7 cellular contexts compared by ENCODE assay signal in the genomic region with DNA sequence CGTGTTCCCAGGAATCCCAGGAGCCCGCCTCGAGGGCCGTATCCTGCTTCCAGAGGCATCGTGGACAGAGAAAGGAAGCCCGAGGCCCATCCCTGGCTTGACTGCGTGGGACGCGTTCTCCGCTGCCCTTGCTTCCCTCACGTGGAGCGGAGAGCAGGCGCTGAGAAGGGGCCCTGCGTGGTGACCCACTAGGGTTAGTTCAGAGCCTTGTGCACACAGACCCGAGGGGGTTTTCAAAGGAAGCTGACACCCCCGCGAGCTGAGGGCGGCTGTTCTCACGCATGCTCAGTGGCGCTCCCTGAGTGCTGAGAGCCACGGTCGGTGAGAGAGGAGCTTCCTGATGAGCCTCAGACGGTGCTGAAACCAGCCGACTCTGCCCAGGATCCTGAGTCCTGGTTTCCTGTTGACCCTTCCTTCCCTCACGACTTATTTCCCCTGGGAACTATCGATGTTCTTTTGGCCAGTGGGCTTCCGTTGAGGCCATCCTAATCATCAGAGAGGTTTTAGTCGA. TPM values are rescaled to one million over a fixed set of nuclear protein-coding genes. Genes with fewer than 3 reads are reported as not detected.
DNase-seq lines count a peak whose midpoint lies in the region; ATAC-seq and TF ChIP-seq lines count a peak whose summit lies in the region.

No MANE protein-coding gene starts in this region.

- H3K36me3 ChIP-seq in stomach (no peaks in the 10 kb centered on the region), thyroid gland (no peaks in the 10 kb centered on the region)

- H3K27me3 ChIP-seq in stomach, result no peaks in the 10 kb centered on the region
- no peaks in the 10 kb centered on the region for H3K27me3 ChIP-seq in thyroid gland

- H3K9me3 ChIP-seq in stomach (no peaks in the 10 kb centered on the region), thyroid gland (no peaks in the 10 kb centered on the region)

- TF ChIP-seq EP300 in stomach (IDR thresholded peaks at IDR 0.05), result no peak

- H3K27ac ChIP-seq in stomach (peak overlapping the region in 2 of 5 donors; percentile 28 to 53), thyroid gland (no peak overlapping the region)

- 58 to 81% (median 78%) methylated on average over 27 to 28 of the region's 28 CpGs for WGBS in stomach, 5 donors
- 76 to 84% methylated on average over 27 to 28 of the region's 28 CpGs for WGBS in thyroid gland, 2 donors

- peak overlapping the region in 3 of 4 donors; percentile 11 to 29 (median 15) for H3K4me3 ChIP-seq in stomach
- H3K4me3 ChIP-seq in foreskin fibroblast (ENCODE audit: low read depth in 1 of 2, low read length in 2 of 2), result no peak overlapping the region
- no peak overlapping the region for H3K4me3 ChIP-seq in thyroid gland (replicated peaks in 1 of 3)

- TF ChIP-seq CTCF in stomach (IDR thresholded peaks at IDR 0.05), result no peak
- no peak for TF ChIP-seq CTCF in foreskin fibroblast (IDR thresholded peaks at IDR 0.05; ENCODE audit: low read depth, low read length)
- TF ChIP-seq CTCF in thyroid gland (IDR thresholded peaks at IDR 0.05), result no peak

- DNase-seq in activated CD8-positive, alpha-beta memory T cell treated with anti-CD3 and anti-CD28 coated beads for 4 hours (ENCODE audit: low read depth in 2 of 2), result peak; percentile 66 to 70
- peak; percentile 18 for DNase-seq in medulla oblongata (ENCODE audit: extremely low spot score)
- no peak for DNase-seq in stomach
- no peak for DNase-seq in foreskin fibroblast
- no peak for DNase-seq in thyroid gland

- intact Hi-C loops in stomach (cut with DNase I; ENCODE audit: low total_unique reads) (no loop called here), thyroid gland (cut with DNase I) (no loop called here)

- H3K4me1 ChIP-seq in stomach (peaks cover 0 to 30% (median 0%) of the 10 kb centered on the region in 4 donors), thyroid gland (no peaks in the 10 kb centered on the region)

- TF ChIP-seq POLR2A in stomach (IDR thresholded peaks at IDR 0.05) (no peak), thyroid gland (IDR thresholded peaks at IDR 0.05) (no peak)

- ATAC-seq in GM19372 (IDR thresholded peaks at IDR 0.05; ENCODE audit: low read depth, unreplicated experiment) (peak; percentile 40), HG03196 (IDR thresholded peaks at IDR 0.05; ENCODE audit: unreplicated experiment) (peak; percentile 44)

RNA-seq across cellular contexts. Expression of a gene that starts 28.9 kb away (rescaled TPM):
- total RNA-seq in stomach (under 1 TPM in 1 of 5 donors, not detected in 4; 0.92 TPM), thyroid gland (under 1 TPM in 1 of 4 donors, not detected in 3; 0.78 TPM)
- polyA plus RNA-seq in stomach, result under 1 TPM in 1 of 3 donors, not detected in 2; 0.13 TPM

Comparison
In these comparisons a context has a peak if more than half of its experiments do, and no peak if none do; other contexts are left out.
1. DNase-seq: peak in activated CD8-positive, alpha-beta memory T cell treated with anti-CD3 and anti-CD28 coated beads for 4 hours (2 of 2) and medulla oblongata (single experiment); none in stomach (single experiment), foreskin fibroblast (0 of 2) and thyroid gland (0 of 2).
2. H3K4me3 ChIP-seq: peak in stomach (3 of 4); none in foreskin fibroblast (0 of 2) and thyroid gland (0 of 3).